9 cellular contexts compared by ENCODE assay signal in genomic region chr1:3858231-3858981, GRCh38. TPM values are rescaled to one million over a fixed set of nuclear protein-coding genes. Genes with fewer than 3 reads are reported as not detected.
DNase-seq lines count a peak whose midpoint lies in the region; ATAC-seq and FAIRE-seq lines count a peak whose summit lies in the region.
"Had no signal": no experiment of that assay in that cellular context is flagged by ENCODE, and none has a peak within 500 bp of the region (broad histone marks: within the 10 kb centered on the region; RNA-seq: fewer than 3 reads in every experiment).

No MANE protein-coding gene starts in this region.

- no peak overlapping the region for H3K14ac ChIP-seq in trophoblast cell (ENCODE audit: low read length)

- H3K27me3 ChIP-seq in HUES48 (ENCODE audit: control insufficient read depth, insufficient read depth, low read length) (0 out of 2 replicates have a peak, but pooled peaks cover 5% of the 10 kb centered on the region), trophoblast cell (ENCODE audit: insufficient read depth, low read length) (no peaks in the 10 kb centered on the region)

- H2AFZ ChIP-seq in trophoblast cell (ENCODE audit: insufficient read depth, low read length, poor library complexity) = peak overlapping the region; percentile 87

- H4K8ac ChIP-seq in trophoblast cell (ENCODE audit: low read depth, low read length) = peak overlapping the region; percentile 52

- H3K9ac ChIP-seq in HUES48 (ENCODE audit: low read depth, low read length) (no peak overlapping the region), trophoblast cell (ENCODE audit: low read length) (no peak overlapping the region)

- no peak overlapping the region for H3K27ac ChIP-seq in HUES48 (ENCODE audit: low read depth, low read length)
- H3K27ac ChIP-seq in trophoblast cell (ENCODE audit: low read depth, low read length) = no peak overlapping the region

- no CpG with 5 or more reads among the region's 34 CpGs for WGBS in trophoblast cell (ENCODE audit: extremely low coverage, insufficient coverage, insufficient read length)

- peak overlapping the region; percentile 84; the same call in 1 of the 2 replicates for H3K4me3 ChIP-seq in HUES48 (ENCODE audit: low read depth, low read length)
- H3K4me3 ChIP-seq in trophoblast cell (ENCODE audit: low read depth, low read length) = no peak overlapping the region

- H3K4me2 ChIP-seq in trophoblast cell (ENCODE audit: low read length) = peak overlapping the region; percentile 99

- H3K4me1 ChIP-seq in HUES48 (ENCODE audit: control insufficient read depth, insufficient read depth, low read length) (no peaks in the 10 kb centered on the region), trophoblast cell (ENCODE audit: control insufficient read depth in 1 of 2, insufficient read depth in 2 of 2, low read length in 2 of 2) (peaks cover 7 to 14% of the 10 kb centered on the region in 2 experiments)

- H2AK5ac ChIP-seq in trophoblast cell (ENCODE audit: low read length) = no peak overlapping the region

- FAIRE-seq in frontal cortex (lab: Jason Lieb, UNC) = no peak
- FAIRE-seq: TTC549 had no signal

- no peak overlapping the region for H2BK12ac ChIP-seq in trophoblast cell (ENCODE audit: low read length)

- H3K18ac ChIP-seq in trophoblast cell (ENCODE audit: low read length) = peak overlapping the region; percentile 43

- H3K9me3 ChIP-seq in HUES48 (ENCODE audit: control insufficient read depth, insufficient read depth, low read length) (no peaks in the 10 kb centered on the region), trophoblast cell (ENCODE audit: insufficient read depth, low read depth, low read length) (no peaks in the 10 kb centered on the region)

- peak overlapping the region; percentile 15 for H4K12ac ChIP-seq in trophoblast cell (ENCODE audit: low read depth, low read length)

- H3K23ac ChIP-seq in trophoblast cell (ENCODE audit: low read length) = no peak overlapping the region

- H3K36me3 ChIP-seq in HUES48 (ENCODE audit: control insufficient read depth, insufficient read depth, low read length) = no peaks in the 10 kb centered on the region
- H3K36me3 ChIP-seq in trophoblast cell (ENCODE audit: control insufficient read depth in 1 of 2, insufficient read depth in 2 of 2, low read length in 2 of 2) = no peaks in the 10 kb centered on the region

- DNase-seq in CMK (ENCODE audit: low read depth) (peak; percentile 33), frontal cortex (ENCODE audit: low spot score in 2 of 2) (peak; percentile 59 to 60), trophoblast cell (peak in 1 of 2 donors; percentile 23)
- peak; percentile 8 for DNase-seq in activated CD4-positive, alpha-beta T cell treated with anti-CD3 and anti-CD28 coated beads, Interleukin-2, amount 50 U/mL, for 1 hour

- no peak overlapping the region for H4K91ac ChIP-seq in trophoblast cell (ENCODE audit: low read depth, low read length)

- H3K4ac ChIP-seq in trophoblast cell (ENCODE audit: low read depth, low read length) = no peak overlapping the region

- peaks cover 9% of the 10 kb centered on the region for H3K79me2 ChIP-seq in trophoblast cell (ENCODE audit: control insufficient read depth, insufficient read depth, low read length, poor library complexity)

- H2BK5ac ChIP-seq in trophoblast cell (ENCODE audit: low read depth, low read length, poor library complexity) = no peak overlapping the region

- ATAC-seq in HG02798 (IDR thresholded peaks at IDR 0.05; ENCODE audit: poor library complexity, unreplicated experiment) (no peak), GM18858 (IDR thresholded peaks at IDR 0.05; ENCODE audit: unreplicated experiment) (no peak)
- ATAC-seq in activated CD4-positive, CD25-positive, alpha-beta regulatory T cell treated with anti-CD3 and anti-CD28 coated beads, Interleukin-2, amount 50 U/mL, for 24 hours = no peak

- H2BK120ac ChIP-seq in trophoblast cell (ENCODE audit: insufficient read depth, low read length, poor library complexity) = no peak overlapping the region

- peaks cover 7% of the 10 kb centered on the region for H3K79me1 ChIP-seq in trophoblast cell (ENCODE audit: low read length)

RNA-seq across cellular contexts. Expression of gene DFFB, which starts 1.1 kb away (rescaled TPM):
- total RNA-seq in frontal cortex = 11.0 TPM
- polyA plus RNA-seq in trophoblast cell (2013) = 3.7 and 4.2 TPM in 2 replicates

RNA-seq across cellular contexts. Expression of gene CEP104, which starts 1.4 kb away (rescaled TPM):
- 21.6 TPM for total RNA-seq in frontal cortex
- 20.4 and 22.4 TPM in 2 replicates for polyA plus RNA-seq in trophoblast cell (2013)

RNA-seq across cellular contexts. Expression of gene C1orf174, which starts 41.7 kb away (rescaled TPM):
- 23.6 TPM for total RNA-seq in frontal cortex
- polyA plus RNA-seq in trophoblast cell (2013) = 26.8 and 28.3 TPM in 2 replicates
